ENCODE assay signal across 26 cellular contexts in genomic region chr6:33160096-33160495, GRCh38. TPM values are rescaled to one million over a fixed set of nuclear protein-coding genes. Genes with fewer than 3 reads are reported as not detected.
"Had no signal": no experiment of that assay in that cellular context is flagged by ENCODE, and none has a peak within 500 bp of the region (broad histone marks: within the 10 kb centered on the region; RNA-seq: fewer than 3 reads in every experiment).

No MANE protein-coding gene starts in this region.

- DNase-seq: activated CD4-positive, alpha-beta memory T cell treated with anti-CD3 and anti-CD28 coated beads for 36 hours; activated CD4-positive, alpha-beta T cell treated with anti-CD3 and anti-CD28 coated beads for 36 hours; activated CD4-positive, alpha-beta T cell treated with anti-CD3 and anti-CD28 coated beads, Interleukin-2, amount 10 ng/mL, durations not matched to agents 24 days and 14 days; activated CD4-positive, CD25-positive, alpha-beta regulatory T cell; activated CD8-positive, alpha-beta memory T cell treated with anti-CD3 and anti-CD28 coated beads, Interleukin-2, amount 10 ng/mL, durations not matched to agents 7 days and 5 days; activated CD8-positive, alpha-beta memory T cell treated with anti-CD3 and anti-CD28 coated beads, Interleukin-2, amount 50 U/mL, for 4 hours; activated CD8-positive, alpha-beta T cell treated with anti-CD3 and anti-CD28 coated beads, Interleukin-2, amount 10 ng/mL, durations not matched to agents 7 days and 5 days; activated gamma-delta T cell; activated naive CD4-positive, alpha-beta T cell; activated naive CD4-positive, alpha-beta T cell treated with anti-CD3 and anti-CD28 coated beads, Interleukin-2, amount 10 ng/mL, durations not matched to agents 7 days and 5 days; activated naive CD8-positive, alpha-beta T cell treated with anti-CD3 and anti-CD28 coated beads, Interleukin-2, amount 10 ng/mL, durations not matched to agents 7 days and 5 days; activated T-cell treated with anti-CD3 and anti-CD28 coated beads, Interleukin-2, amount 50 U/mL, for 1 hour; central memory CD4-positive, alpha-beta T cell; cerebellar nuclear complex; effector CD4-positive, alpha-beta T cell; effector memory CD8-positive, alpha-beta T cell; esophagus squamous epithelium; T-helper 1 cell; T-helper 17 cell had no signal

- H3K4me3 Mint-ChIP-seq: activated CD4-positive, alpha-beta memory T cell treated with anti-CD3 and anti-CD28 coated beads for 36 hours; activated CD4-positive, alpha-beta T cell treated with anti-CD3 and anti-CD28 coated beads for 36 hours; activated CD4-positive, alpha-beta T cell treated with anti-CD3 and anti-CD28 coated beads, Interleukin-2, amount 10 ng/mL, durations not matched to agents 24 days and 14 days; activated CD8-positive, alpha-beta memory T cell treated with anti-CD3 and anti-CD28 coated beads, Interleukin-2, amount 10 ng/mL, durations not matched to agents 7 days and 5 days; activated CD8-positive, alpha-beta T cell treated with anti-CD3 and anti-CD28 coated beads, Interleukin-2, amount 10 ng/mL, durations not matched to agents 7 days and 5 days; activated naive CD4-positive, alpha-beta T cell treated with anti-CD3 and anti-CD28 coated beads, Interleukin-2, amount 10 ng/mL, durations not matched to agents 7 days and 5 days; activated naive CD8-positive, alpha-beta T cell treated with anti-CD3 and anti-CD28 coated beads, Interleukin-2, amount 10 ng/mL, durations not matched to agents 7 days and 5 days; activated T-helper 1 cell treated with anti-CD3 and anti-CD28 coated beads, Interleukin-12 subunit alpha, Interleukin-12 subunit beta, Interleukin-2, Interleukin-4 antibody, amounts not matched to agents 30 ng/mL and 10 ng/mL and 1 ng/mL, durations not matched to agents 14 hours and 24 hours and 36 hours; effector memory CD8-positive, alpha-beta T cell; T-helper 17 cell had no signal

- H3K9me3 ChIP-seq: ascending aorta, breast epithelium, colonic mucosa, esophagus squamous epithelium had no signal

- H3K4me3 ChIP-seq: breast epithelium, cardiac muscle cell, colonic mucosa had no signal

- H3K27ac Mint-ChIP-seq: activated CD4-positive, alpha-beta memory T cell treated with anti-CD3 and anti-CD28 coated beads for 36 hours; activated CD4-positive, alpha-beta T cell treated with anti-CD3 and anti-CD28 coated beads for 36 hours; activated CD4-positive, alpha-beta T cell treated with anti-CD3 and anti-CD28 coated beads, Interleukin-2, amount 10 ng/mL, durations not matched to agents 24 days and 14 days; activated CD8-positive, alpha-beta memory T cell treated with anti-CD3 and anti-CD28 coated beads, Interleukin-2, amount 10 ng/mL, durations not matched to agents 7 days and 5 days; activated CD8-positive, alpha-beta T cell treated with anti-CD3 and anti-CD28 coated beads, Interleukin-2, amount 10 ng/mL, durations not matched to agents 7 days and 5 days; activated naive CD4-positive, alpha-beta T cell treated with anti-CD3 and anti-CD28 coated beads, Interleukin-2, amount 10 ng/mL, durations not matched to agents 7 days and 5 days; activated naive CD8-positive, alpha-beta T cell treated with anti-CD3 and anti-CD28 coated beads, Interleukin-2, amount 10 ng/mL, durations not matched to agents 7 days and 5 days; activated T-helper 1 cell treated with anti-CD3 and anti-CD28 coated beads, Interleukin-12 subunit alpha, Interleukin-12 subunit beta, Interleukin-2, Interleukin-4 antibody, amounts not matched to agents 30 ng/mL and 10 ng/mL and 1 ng/mL, durations not matched to agents 14 hours and 24 hours and 36 hours; effector memory CD8-positive, alpha-beta T cell; T-helper 17 cell had no signal

- H3K36me3 Mint-ChIP-seq: activated CD4-positive, alpha-beta memory T cell treated with anti-CD3 and anti-CD28 coated beads for 36 hours; activated CD8-positive, alpha-beta memory T cell treated with anti-CD3 and anti-CD28 coated beads, Interleukin-2, amount 10 ng/mL, durations not matched to agents 7 days and 5 days; activated naive CD4-positive, alpha-beta T cell treated with anti-CD3 and anti-CD28 coated beads, Interleukin-2, amount 10 ng/mL, durations not matched to agents 7 days and 5 days; activated naive CD4-positive, alpha-beta T cell treated with anti-CD3 and anti-CD28 coated beads, Interleukin-2, amount 50 U/mL, for 72 hours; activated naive CD8-positive, alpha-beta T cell treated with anti-CD3 and anti-CD28 coated beads, Interleukin-2, amount 10 ng/mL, durations not matched to agents 7 days and 5 days; brain had no signal

- H3K27me3 ChIP-seq: ascending aorta, breast epithelium, cardiac muscle cell, colonic mucosa, esophagus squamous epithelium had no signal

- H3K27ac ChIP-seq: cardiac muscle cell, colonic mucosa had no signal

- H3K36me3 ChIP-seq: ascending aorta, breast epithelium, cardiac muscle cell, colonic mucosa, esophagus squamous epithelium had no signal

- H3K4me1 ChIP-seq: colonic mucosa had no signal

- H3K9me3 Mint-ChIP-seq: activated CD4-positive, alpha-beta memory T cell treated with anti-CD3 and anti-CD28 coated beads for 36 hours; activated CD4-positive, alpha-beta T cell treated with anti-CD3 and anti-CD28 coated beads, Interleukin-2, amount 10 ng/mL, durations not matched to agents 24 days and 14 days; activated naive CD4-positive, alpha-beta T cell treated with anti-CD3 and anti-CD28 coated beads, Interleukin-2, amount 10 ng/mL, durations not matched to agents 7 days and 5 days; activated naive CD4-positive, alpha-beta T cell treated with anti-CD3 and anti-CD28 coated beads, Interleukin-2, amount 50 U/mL, for 72 hours; activated naive CD8-positive, alpha-beta T cell treated with anti-CD3 and anti-CD28 coated beads, Interleukin-2, amount 10 ng/mL, durations not matched to agents 7 days and 5 days; activated T-helper 1 cell treated with anti-CD3 and anti-CD28 coated beads, Interleukin-12 subunit alpha, Interleukin-12 subunit beta, Interleukin-2, Interleukin-4 antibody, amounts not matched to agents 30 ng/mL and 10 ng/mL and 1 ng/mL, durations not matched to agents 14 hours and 24 hours and 36 hours; brain; effector memory CD8-positive, alpha-beta T cell had no signal

RNA-seq across cellular contexts. Expression of gene HSD17B8, which starts 44.4 kb away (rescaled TPM):
- total RNA-seq: ascending aorta had no signal
